Comparison of ENCODE assay signal across 1 cellular context in genomic region chr4:185737489-185738037, GRCh38.
TF ChIP-seq lines count a peak whose summit lies in the region.

No MANE protein-coding gene starts in this region.

TF ChIP-seq in H1, 55 proteins besides CTCF, POLR2A, EP300 and RAD21 (continued from another document):
- no peak for TF ChIP-seq RXRA (IDR thresholded peaks at IDR 0.05; ENCODE audit: insufficient read depth, low read depth, low read length)
- TF ChIP-seq TBP (IDR thresholded peaks at IDR 0.05; ENCODE audit: low read depth, low read length) = no peak
- no peak for TF ChIP-seq GTF2F1 (IDR thresholded peaks at IDR 0.05; ENCODE audit: borderline replicate concordance, low read depth, low read length)
- TF ChIP-seq RNF2 (IDR thresholded peaks at IDR 0.05; ENCODE audit: borderline replicate concordance, low read depth, low read length, missing control alignments, poor library complexity, severe bottlenecking) = no peak
- TF ChIP-seq E2F6 (IDR thresholded peaks at IDR 0.05) = no peak
- no peak for TF ChIP-seq TEAD4 (IDR thresholded peaks at IDR 0.05; ENCODE audit: low read depth, low read length)
- no peak for TF ChIP-seq SP4 (IDR thresholded peaks at IDR 0.05; ENCODE audit: low read length)
- no peak for TF ChIP-seq TCF12 (IDR thresholded peaks at IDR 0.05; ENCODE audit: low read depth, low read length)
- TF ChIP-seq JUN (IDR thresholded peaks at IDR 0.05; ENCODE audit: low read depth, low read length) = no peak
- TF ChIP-seq EZH2 (IDR thresholded peaks at IDR 0.05; ENCODE audit: low read depth, low read length, severe bottlenecking) = no peak
- no peak for TF ChIP-seq NANOG (IDR thresholded peaks at IDR 0.05; ENCODE audit: insufficient read depth, low read depth, low read length, poor library complexity, severe bottlenecking)
